ENCODE assay signal across 10 cellular contexts in the genomic region with DNA sequence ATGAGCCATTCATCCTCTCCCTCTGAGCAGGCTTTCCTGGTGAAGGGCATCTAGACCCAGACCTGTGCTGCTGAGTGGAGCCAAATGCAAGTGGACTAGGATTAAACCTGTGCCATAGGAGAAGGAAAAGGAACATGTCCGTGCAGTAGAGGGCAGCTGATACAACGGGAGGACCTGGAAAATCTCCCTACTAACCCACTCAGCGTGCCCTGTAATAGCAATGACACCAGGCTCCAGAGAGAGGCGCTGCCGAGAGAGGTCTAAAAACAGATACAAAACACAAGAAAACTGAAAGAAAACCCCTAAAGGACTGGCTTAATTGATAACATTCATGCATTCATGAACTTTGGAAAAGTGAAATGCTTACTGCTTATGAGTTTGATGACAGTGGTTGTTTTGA.
DNase-seq lines count a peak whose midpoint lies in the region; ATAC-seq and TF ChIP-seq lines count a peak whose summit lies in the region.
"Had no signal": no experiment of that assay in that cellular context is flagged by ENCODE, and none has a peak within 500 bp of the region (broad histone marks: within the 10 kb centered on the region; RNA-seq: fewer than 3 reads in every experiment).

No MANE protein-coding gene starts in this region.

- no peaks in the 10 kb centered on the region for H3K9me3 ChIP-seq in OCI-LY1 (ENCODE audit: low read length)

- no peaks in the 10 kb centered on the region for H3K9me3 Mint-ChIP-seq in type B pancreatic cell
- H3K9me3 Mint-ChIP-seq: activated B cell treated with CpG ODN at 0.5 μM for 24 hours; activated naive CD4-positive, alpha-beta T cell treated with anti-CD3 and anti-CD28 coated beads, Interleukin-2, amount 50 U/mL, for 72 hours; natural killer cell had no signal

- H3K9ac ChIP-seq in OCI-LY1 (ENCODE audit: low read length) (no peak overlapping the region), mesendoderm (ENCODE audit: low read length) (no peak overlapping the region)

- H3K36me3 Mint-ChIP-seq in type B pancreatic cell: peaks cover 3% of the 10 kb centered on the region
- H3K36me3 Mint-ChIP-seq: activated naive CD4-positive, alpha-beta T cell treated with anti-CD3 and anti-CD28 coated beads, Interleukin-2, amount 50 U/mL, for 72 hours; natural killer cell had no signal

- no peak overlapping the region for H3K4ac ChIP-seq in mesendoderm (ENCODE audit: low read depth, low read length)

- no peak overlapping the region for H3K4me2 ChIP-seq in OCI-LY1 (ENCODE audit: low read length)
- H3K4me2 ChIP-seq in mesendoderm (ENCODE audit: low read length): no peak overlapping the region

- H3K27ac ChIP-seq in OCI-LY1 (ENCODE audit: low read depth, low read length, poor library complexity, severe bottlenecking): no peak overlapping the region
- H3K27ac ChIP-seq in cingulate gyrus (ENCODE audit: low read depth, low read length): peak overlapping the region; percentile 55
- no peak overlapping the region for H3K27ac ChIP-seq in mesendoderm (ENCODE audit: low read depth, low read length)

- H4K20me1 ChIP-seq in OCI-LY1 (ENCODE audit: insufficient read depth, low read length): no peaks in the 10 kb centered on the region

- H3K18ac ChIP-seq in mesendoderm (ENCODE audit: low read length): no peak overlapping the region

- H3K27ac Mint-ChIP-seq in type B pancreatic cell: peak overlapping the region; percentile 86
- H3K27ac Mint-ChIP-seq: activated B cell treated with CpG ODN at 0.5 μM for 24 hours; activated naive CD4-positive, alpha-beta T cell treated with anti-CD3 and anti-CD28 coated beads, Interleukin-2, amount 50 U/mL, for 72 hours; natural killer cell had no signal

- H3F3A ChIP-seq in OCI-LY1 (ENCODE audit: insufficient read depth, low read length): no peaks in the 10 kb centered on the region

- peak; percentile 63 for DNase-seq in mesendoderm
- DNase-seq in type B pancreatic cell (ENCODE audit: extremely low spot score, unreplicated experiment): no peak
- DNase-seq in activated naive CD4-positive, alpha-beta T cell treated with anti-CD3 and anti-CD28 coated beads, Interleukin-2, amount 50 U/mL, for 16 hours: no peak
- DNase-seq in T-helper 2 cell: no peak
- DNase-seq: activated B cell treated with CpG ODN at 0.5 μM for 24 hours, natural killer cell had no signal

- no peak overlapping the region for H2BK5ac ChIP-seq in mesendoderm (ENCODE audit: low read length)

- H3K79me2 ChIP-seq in OCI-LY1 (ENCODE audit: insufficient read depth, low read length): no peaks in the 10 kb centered on the region
- no peaks in the 10 kb centered on the region for H3K79me2 ChIP-seq in mesendoderm (ENCODE audit: control insufficient read depth, insufficient read depth, low read length)

- H3K36me3 ChIP-seq in OCI-LY1 (ENCODE audit: insufficient read depth, low read length): peaks cover 5% of the 10 kb centered on the region; the same call in 1 of the 2 replicates
- no peaks in the 10 kb centered on the region for H3K36me3 ChIP-seq in mesendoderm (ENCODE audit: control insufficient read depth, insufficient read depth, low read length)

- H3K27me3 ChIP-seq in OCI-LY1 (ENCODE audit: insufficient read depth, low read length) (no peaks in the 10 kb centered on the region), mesendoderm (ENCODE audit: insufficient read depth, low read length, poor library complexity) (no peaks in the 10 kb centered on the region)

- H2BK120ac ChIP-seq in mesendoderm (ENCODE audit: low read depth, low read length): no peak overlapping the region

- peak overlapping the region; percentile 31 for H3K4me3 Mint-ChIP-seq in type B pancreatic cell
- H3K4me3 Mint-ChIP-seq: activated B cell treated with CpG ODN at 0.5 μM for 24 hours, natural killer cell had no signal

- no peaks in the 10 kb centered on the region for H3K9me2 ChIP-seq in OCI-LY1 (ENCODE audit: low read depth, low read length)

- H3K4me1 ChIP-seq in OCI-LY1 (ENCODE audit: insufficient read depth, low read length, severe bottlenecking) (peaks cover 53% of the 10 kb centered on the region), mesendoderm (ENCODE audit: control insufficient read depth, low read depth, low read length) (peaks cover 2% of the 10 kb centered on the region)

- H2BK15ac ChIP-seq in mesendoderm (replicated peaks; ENCODE audit: low read depth): no peak overlapping the region

- TF ChIP-seq CTCF in OCI-LY1 (IDR thresholded peaks at IDR 0.05; ENCODE audit: low read length): peak; percentile 47; the same call in 1 of the 2 replicates
- TF ChIP-seq CTCF in type B pancreatic cell (conservative IDR thresholded peaks at IDR 0.05): peak; percentile 12

- WGBS in mesendoderm (ENCODE audit: extremely low coverage, insufficient coverage, low lambda C conversion rate): no CpG with 5 or more reads among the region's 5 CpGs

- H3K4me1 Mint-ChIP-seq in type B pancreatic cell (ENCODE audit: unreplicated experiment): peaks cover 24% of the 10 kb centered on the region

- H3K79me1 ChIP-seq in mesendoderm (ENCODE audit: low read length): no peaks in the 10 kb centered on the region

- H3K4me3 ChIP-seq in OCI-LY1 (ENCODE audit: low read depth, low read length, poor library complexity, severe bottlenecking): no peak overlapping the region
- H3K4me3 ChIP-seq in mesendoderm (ENCODE audit: low read length): no peak overlapping the region

- no peak overlapping the region for H2AK5ac ChIP-seq in mesendoderm (ENCODE audit: low read length)

- no peak overlapping the region for H3K23ac ChIP-seq in mesendoderm (ENCODE audit: low read length)

- no peak overlapping the region for H2AFZ ChIP-seq in OCI-LY1 (ENCODE audit: low read length)

- ATAC-seq in GM21390 (IDR thresholded peaks at IDR 0.05; ENCODE audit: unreplicated experiment): no peak
- ATAC-seq: activated naive CD4-positive, alpha-beta T cell treated with anti-CD3 and anti-CD28 coated beads, Interleukin-2, amount 50 U/mL, for 72 hours; natural killer cell had no signal

- H4K8ac ChIP-seq in mesendoderm (ENCODE audit: low read depth, low read length): no peak overlapping the region

- H3K27me3 Mint-ChIP-seq in type B pancreatic cell: no peaks in the 10 kb centered on the region
- H3K27me3 Mint-ChIP-seq: activated B cell treated with CpG ODN at 0.5 μM for 24 hours had no signal

- H4K5ac ChIP-seq in mesendoderm (ENCODE audit: low read length): no peak overlapping the region

- no peak overlapping the region for H3K56ac ChIP-seq in mesendoderm (ENCODE audit: low read length)
